ENCODE assay signal across 15 cellular contexts in genomic region chr12:76259071-76259470, GRCh38.
DNase-seq lines count a peak whose midpoint lies in the region; ATAC-seq and TF ChIP-seq lines count a peak whose summit lies in the region.
"Had no signal": no experiment of that assay in that cellular context is flagged by ENCODE, and none has a peak within 500 bp of the region (broad histone marks: within the 10 kb centered on the region; RNA-seq: fewer than 3 reads in every experiment).

No MANE protein-coding gene starts in this region.

- intact Hi-C loops in left ventricle myocardium inferior (cut with micrococcal nuclease) = no loop called here
- intact Hi-C loops in gastrocnemius medialis (cut with DNase I; ENCODE audit: low total_unique reads) = loop anchor here (5.0 kb wide), 1 partner anchor 177 kb away; the partner anchor contains the start of gene NAP1L1

- H3K36me3 ChIP-seq in adipocyte (ENCODE audit: control insufficient read depth, insufficient read depth, low read length, severe bottlenecking) (no peaks in the 10 kb centered on the region), left ventricle myocardium inferior (no peaks in the 10 kb centered on the region), gastrocnemius medialis (no peaks in the 10 kb centered on the region)
- H3K36me3 ChIP-seq in effector memory CD4-positive, alpha-beta T cell (ENCODE audit: control insufficient read depth, insufficient read depth, low read length) = no peaks in the 10 kb centered on the region
- H3K36me3 ChIP-seq: BLaER1 had no signal

- peaks cover 4% of the 10 kb centered on the region for H3K27me3 Mint-ChIP-seq in activated naive CD4-positive, alpha-beta T cell treated with anti-CD3 and anti-CD28 coated beads, Interleukin-2, amount 10 ng/mL, durations not matched to agents 7 days and 5 days

- no peak overlapping the region for H3K27ac Mint-ChIP-seq in activated naive CD4-positive, alpha-beta T cell treated with anti-CD3 and anti-CD28 coated beads, Interleukin-2, amount 10 ng/mL, durations not matched to agents 7 days and 5 days
- H3K27ac Mint-ChIP-seq: activated CD4-positive, alpha-beta memory T cell treated with anti-CD3 and anti-CD28 coated beads for 36 hours had no signal

- H3K9me3 ChIP-seq in adipocyte (ENCODE audit: control insufficient read depth, low read length) = peaks cover 7% of the 10 kb centered on the region
- peaks cover 12% of the 10 kb centered on the region for H3K9me3 ChIP-seq in left ventricle myocardium inferior (replicated peaks)
- H3K9me3 ChIP-seq in gastrocnemius medialis = peaks cover 0 to 4% (median 0%) of the 10 kb centered on the region in 3 donors
- no peaks in the 10 kb centered on the region for H3K9me3 ChIP-seq in effector memory CD4-positive, alpha-beta T cell (ENCODE audit: control insufficient read depth, low read length)
- H3K9me3 ChIP-seq: mucosa of descending colon had no signal

- peak overlapping the region; percentile 23 for H3K4me3 ChIP-seq in adipocyte (ENCODE audit: low read length)
- no peak overlapping the region for H3K4me3 ChIP-seq in left ventricle myocardium inferior
- no peak overlapping the region for H3K4me3 ChIP-seq in gastrocnemius medialis
- no peak overlapping the region for H3K4me3 ChIP-seq in effector memory CD4-positive, alpha-beta T cell (ENCODE audit: insufficient read depth, low read depth, low read length, poor library complexity, severe bottlenecking)
- H3K4me3 ChIP-seq: BLaER1, mucosa of descending colon had no signal

- no peak for TF ChIP-seq POLR2A in gastrocnemius medialis (IDR thresholded peaks at IDR 0.05)

- DNase-seq in EL (peak; percentile 50), adipocyte (ENCODE audit: low read depth) (peak; percentile 41), left ventricle myocardium inferior (no peak), gastrocnemius medialis (peak; percentile 29), activated gamma-delta T cell treated with Interleukin-2 at 50 U/mL for 16 hours (no peak)
- no peak for DNase-seq in activated naive CD4-positive, alpha-beta T cell treated with anti-CD3 and anti-CD28 coated beads, Interleukin-2, amount 10 ng/mL, durations not matched to agents 7 days and 5 days
- DNase-seq in effector memory CD4-positive, alpha-beta T cell = no peak
- DNase-seq: activated CD4-positive, alpha-beta memory T cell treated with anti-CD3 and anti-CD28 coated beads for 36 hours; DMS79; mucosa of descending colon; NCI-H345; stimulated activated CD4-positive, alpha-beta T cell treated with anti-CD3 and anti-CD28 coated beads, Interleukin-2, amount 100 ng/mL, for 24 hours; T1000 had no signal

- in situ Hi-C loops in gastrocnemius medialis (cut with MboI; ENCODE audit: low sequenced_read_pairs in 4 of 4) = no loop called here

- no peaks in the 10 kb centered on the region for H3K4me1 Mint-ChIP-seq in activated naive CD4-positive, alpha-beta T cell treated with anti-CD3 and anti-CD28 coated beads, Interleukin-2, amount 10 ng/mL, durations not matched to agents 7 days and 5 days

- H3K27me3 ChIP-seq in adipocyte (replicated peaks; ENCODE audit: control insufficient read depth, insufficient read depth, low read length) (no peaks in the 10 kb centered on the region), left ventricle myocardium inferior (ENCODE audit: low read depth) (no peaks in the 10 kb centered on the region), gastrocnemius medialis (no peaks in the 10 kb centered on the region)
- H3K27me3 ChIP-seq in effector memory CD4-positive, alpha-beta T cell (replicated peaks; ENCODE audit: control insufficient read depth, insufficient read depth, low read length, poor library complexity, severe bottlenecking) = no peaks in the 10 kb centered on the region
- H3K27me3 ChIP-seq: BLaER1 had no signal

- no peaks in the 10 kb centered on the region for H3K9me3 Mint-ChIP-seq in activated naive CD4-positive, alpha-beta T cell treated with anti-CD3 and anti-CD28 coated beads, Interleukin-2, amount 10 ng/mL, durations not matched to agents 7 days and 5 days
- H3K9me3 Mint-ChIP-seq: activated CD4-positive, alpha-beta memory T cell treated with anti-CD3 and anti-CD28 coated beads for 36 hours had no signal

- H3K27ac ChIP-seq in left ventricle myocardium inferior (replicated peaks) (peak overlapping the region; percentile 60), gastrocnemius medialis (peak overlapping the region; percentile 78 to 90 (median 82))
- H3K27ac ChIP-seq in effector memory CD4-positive, alpha-beta T cell (ENCODE audit: insufficient read depth, low read length, poor library complexity, severe bottlenecking) = no peak overlapping the region
- H3K27ac ChIP-seq: BLaER1 had no signal

- H3K4me3 Mint-ChIP-seq in activated naive CD4-positive, alpha-beta T cell treated with anti-CD3 and anti-CD28 coated beads, Interleukin-2, amount 10 ng/mL, durations not matched to agents 7 days and 5 days = no peak overlapping the region
- H3K4me3 Mint-ChIP-seq: activated CD4-positive, alpha-beta memory T cell treated with anti-CD3 and anti-CD28 coated beads for 36 hours had no signal

- no peaks in the 10 kb centered on the region for H3K36me3 Mint-ChIP-seq in activated naive CD4-positive, alpha-beta T cell treated with anti-CD3 and anti-CD28 coated beads, Interleukin-2, amount 10 ng/mL, durations not matched to agents 7 days and 5 days
- H3K36me3 Mint-ChIP-seq: activated CD4-positive, alpha-beta memory T cell treated with anti-CD3 and anti-CD28 coated beads for 36 hours had no signal

- ATAC-seq in gastrocnemius medialis = peak; percentile 22 to 46
- no peak for ATAC-seq in HG02642 (IDR thresholded peaks at IDR 0.05; ENCODE audit: poor library complexity, unreplicated experiment)
- ATAC-seq: mucosa of descending colon had no signal

- CTCF ChIA-PET in activated naive CD4-positive, alpha-beta T cell treated with anti-CD3 and anti-CD28 coated beads, Interleukin-2, amount 10 ng/mL, durations not matched to agents 7 days and 5 days (lab: Charles Lee) = no interaction called here

- TF ChIP-seq CTCF in left ventricle myocardium inferior (IDR thresholded peaks at IDR 0.05; ENCODE audit: borderline replicate concordance) (no peak), gastrocnemius medialis (IDR thresholded peaks at IDR 0.05 in 4 of 5, conservative IDR thresholded peaks at IDR 0.05 in 1 of 5) (no peak)

- peaks cover 49% of the 10 kb centered on the region for H3K4me1 ChIP-seq in adipocyte (ENCODE audit: control insufficient read depth, insufficient read depth, low read length)
- H3K4me1 ChIP-seq in left ventricle myocardium inferior = peaks cover 18% of the 10 kb centered on the region
- peaks cover 23 to 46% of the 10 kb centered on the region in 2 donors for H3K4me1 ChIP-seq in gastrocnemius medialis
- H3K4me1 ChIP-seq in effector memory CD4-positive, alpha-beta T cell (ENCODE audit: control insufficient read depth, insufficient read depth, low read length, poor library complexity, severe bottlenecking) = no peaks in the 10 kb centered on the region
- H3K4me1 ChIP-seq: BLaER1 had no signal

- peak overlapping the region; percentile 80 for H3K9ac ChIP-seq in adipocyte (ENCODE audit: low read length)
- H3K9ac ChIP-seq: BLaER1 had no signal

Comparison
In these comparisons a context has a peak if more than half of its experiments do, and no peak if none do; other contexts are left out.
1. DNase-seq: peak in EL (single experiment), adipocyte (single experiment) and gastrocnemius medialis (2 of 2); none in left ventricle myocardium inferior (single experiment), activated naive CD4-positive, alpha-beta T cell treated with anti-CD3 and anti-CD28 coated beads, Interleukin-2, amount 10 ng/mL, durations not matched to agents 7 days and 5 days (single experiment), effector memory CD4-positive, alpha-beta T cell (0 of 3) and activated gamma-delta T cell treated with Interleukin-2 at 50 U/mL for 16 hours (single experiment).